Comparison of ENCODE assay signal across 19 cellular contexts in the genomic region with DNA sequence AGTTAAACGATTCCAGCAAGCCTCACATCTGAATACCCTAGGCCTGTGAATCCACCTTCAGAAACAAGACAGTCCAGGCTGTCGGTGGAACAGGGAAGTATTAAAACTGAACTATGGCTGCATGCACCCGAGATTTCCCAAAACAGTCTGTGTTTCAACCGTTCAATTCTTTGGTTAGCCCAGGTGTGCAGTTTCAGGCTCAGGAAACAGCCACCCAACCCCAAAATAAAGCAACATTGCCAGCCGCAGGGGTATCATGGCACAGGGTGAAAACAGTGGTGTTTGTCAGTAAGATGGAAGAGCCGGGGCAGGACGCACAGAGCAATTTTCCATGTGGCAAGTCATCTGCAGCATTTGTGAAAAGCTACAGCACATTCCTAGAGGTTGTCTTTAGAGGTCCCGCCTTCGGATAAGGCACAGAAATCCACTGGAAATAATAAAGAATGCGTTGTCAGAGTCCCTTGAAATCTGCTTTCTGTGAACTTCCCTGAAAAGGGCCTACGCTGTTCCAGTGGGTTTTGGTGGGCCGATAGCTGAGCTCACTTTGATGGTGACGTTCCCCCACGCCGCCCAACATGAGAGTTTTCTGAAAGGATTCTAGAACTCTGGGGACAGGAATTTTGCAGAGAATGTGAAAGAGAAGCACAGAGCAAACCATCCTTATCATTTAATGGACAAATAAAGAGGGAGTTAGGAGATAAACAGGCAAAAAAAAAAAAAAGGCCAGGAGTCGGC.
DNase-seq lines count a peak whose midpoint lies in the region; ATAC-seq and TF ChIP-seq lines count a peak whose summit lies in the region.
"Had no signal": no experiment of that assay in that cellular context is flagged by ENCODE, and none has a peak within 500 bp of the region (broad histone marks: within the 10 kb centered on the region; RNA-seq: fewer than 3 reads in every experiment).

No MANE protein-coding gene starts in this region.

- peak overlapping the region; percentile 61 for H3K4me3 Mint-ChIP-seq in activated CD4-positive, alpha-beta T cell treated with anti-CD3 and anti-CD28 coated beads, Interleukin-2, amount 10 ng/mL, durations not matched to agents 7 days and 5 days
- peak overlapping the region; percentile 68 for H3K4me3 Mint-ChIP-seq in activated CD8-positive, alpha-beta T cell treated with anti-CD3 and anti-CD28 coated beads for 36 hours
- peak overlapping the region; percentile 72 for H3K4me3 Mint-ChIP-seq in activated naive CD8-positive, alpha-beta T cell treated with anti-CD3 and anti-CD28 coated beads, Interleukin-2, amount 10 ng/mL, durations not matched to agents 7 days and 5 days
- H3K4me3 Mint-ChIP-seq: memory B cell, neural progenitor cell had no signal

- peaks cover 5% of the 10 kb centered on the region for H3K4me1 ChIP-seq in foreskin keratinocyte

- DNase-seq in activated CD4-positive, alpha-beta T cell treated with anti-CD3 and anti-CD28 coated beads, Interleukin-2, amount 10 ng/mL, durations not matched to agents 7 days and 5 days = no peak
- no peak for DNase-seq in activated CD4-positive, alpha-beta T cell treated with anti-CD3 and anti-CD28 coated beads for 1 hour
- DNase-seq in activated CD8-positive, alpha-beta T cell treated with anti-CD3 and anti-CD28 coated beads for 36 hours = peak; percentile 28
- DNase-seq in activated naive CD8-positive, alpha-beta T cell treated with anti-CD3 and anti-CD28 coated beads, Interleukin-2, amount 10 ng/mL, durations not matched to agents 7 days and 5 days = peak; percentile 32
- DNase-seq in putamen (ENCODE audit: low spot score) (peak; percentile 70), foreskin keratinocyte (no peak), SIG-M5 (lab: John Stamatoyannopoulos, UW) (no peak), NCI-H2107 treated with DMSO at 0.1 percent for 48 hours (lab: John Stamatoyannopoulos, UW; ENCODE audit: unreplicated experiment) (no peak)
- DNase-seq: central memory CD4-positive, alpha-beta T cell; DMS79; effector CD4-positive, alpha-beta T cell; HCEC 1CT; islet precursor cell; KBM-7; NCI-H524 treated with DMSO at 0.1 percent for 48 hours had no signal

- no peak overlapping the region for H3K27ac ChIP-seq in foreskin keratinocyte
- H3K27ac ChIP-seq: A549, C4-2B, neural progenitor cell had no signal

- H3K27me3 Mint-ChIP-seq in activated CD4-positive, alpha-beta T cell treated with anti-CD3 and anti-CD28 coated beads, Interleukin-2, amount 10 ng/mL, durations not matched to agents 7 days and 5 days = no peaks in the 10 kb centered on the region
- no peaks in the 10 kb centered on the region for H3K27me3 Mint-ChIP-seq in activated CD8-positive, alpha-beta T cell treated with anti-CD3 and anti-CD28 coated beads for 36 hours
- H3K27me3 Mint-ChIP-seq in activated naive CD8-positive, alpha-beta T cell treated with anti-CD3 and anti-CD28 coated beads, Interleukin-2, amount 10 ng/mL, durations not matched to agents 7 days and 5 days = no peaks in the 10 kb centered on the region
- H3K27me3 Mint-ChIP-seq: memory B cell had no signal

- POLR2A ChIA-PET in activated CD4-positive, alpha-beta T cell treated with anti-CD3 and anti-CD28 coated beads, Interleukin-2, amount 10 ng/mL, durations not matched to agents 7 days and 5 days (lab: Charles Lee) = interaction anchor here (1.4 kb wide), 1 partner anchor 85 kb away, joined by 4 read pairs; a partner anchor contains a TSS
- POLR2A ChIA-PET in activated CD8-positive, alpha-beta T cell treated with anti-CD3 and anti-CD28 coated beads for 36 hours (lab: Charles Lee) = interaction anchor here (0.8 to 7.0 kb wide), 12 partner anchors 8 to 85 kb away, joined by 3 to 50 read pairs (median 8); a partner anchor contains a TSS
- POLR2A ChIA-PET in activated naive CD8-positive, alpha-beta T cell treated with anti-CD3 and anti-CD28 coated beads, Interleukin-2, amount 10 ng/mL, durations not matched to agents 7 days and 5 days (lab: Charles Lee) = interaction anchor here (0.7 to 5.3 kb wide), 8 partner anchors 9 to 1079 kb away, joined by 3 to 49 read pairs (median 9); a partner anchor contains a TSS

- intact Hi-C loops in activated CD8-positive, alpha-beta T cell treated with anti-CD3 and anti-CD28 coated beads for 36 hours (cut with micrococcal nuclease) = loop anchor here (10.0 kb wide), 2 partner anchors 252 to 1002 kb away; no protein-coding TSS in a partner anchor

- ATAC-seq in activated CD8-positive, alpha-beta T cell treated with anti-CD3 and anti-CD28 coated beads for 36 hours = no peak
- ATAC-seq in activated naive CD8-positive, alpha-beta T cell treated with anti-CD3 and anti-CD28 coated beads, Interleukin-2, amount 10 ng/mL, durations not matched to agents 7 days and 5 days (ENCODE audit: low read depth) = no peak
- no peak for ATAC-seq in foreskin keratinocyte
- ATAC-seq: A549 had no signal

- peak overlapping the region; percentile 96 for H3K27ac Mint-ChIP-seq in activated CD4-positive, alpha-beta T cell treated with anti-CD3 and anti-CD28 coated beads, Interleukin-2, amount 10 ng/mL, durations not matched to agents 7 days and 5 days
- peak overlapping the region; percentile 94 for H3K27ac Mint-ChIP-seq in activated CD8-positive, alpha-beta T cell treated with anti-CD3 and anti-CD28 coated beads for 36 hours
- peak overlapping the region; percentile 95 for H3K27ac Mint-ChIP-seq in activated naive CD8-positive, alpha-beta T cell treated with anti-CD3 and anti-CD28 coated beads, Interleukin-2, amount 10 ng/mL, durations not matched to agents 7 days and 5 days
- H3K27ac Mint-ChIP-seq: memory B cell, neural progenitor cell had no signal

- CTCF ChIA-PET in activated CD4-positive, alpha-beta T cell treated with anti-CD3 and anti-CD28 coated beads, Interleukin-2, amount 10 ng/mL, durations not matched to agents 7 days and 5 days (lab: Charles Lee) = interaction anchor here (0.6 to 3.3 kb wide), 6 partner anchors 8 to 985 kb away, joined by 3 to 18 read pairs (median 4); a partner anchor contains a TSS
- CTCF ChIA-PET in activated CD8-positive, alpha-beta T cell treated with anti-CD3 and anti-CD28 coated beads for 36 hours (lab: Charles Lee) = interaction anchor here (0.9 to 3.6 kb wide), 9 partner anchors 19 to 85 kb away, joined by 3 to 27 read pairs (median 4); a partner anchor contains a TSS

- H3K9me3 Mint-ChIP-seq in activated CD4-positive, alpha-beta T cell treated with anti-CD3 and anti-CD28 coated beads, Interleukin-2, amount 10 ng/mL, durations not matched to agents 7 days and 5 days = no peaks in the 10 kb centered on the region
- H3K9me3 Mint-ChIP-seq in activated CD8-positive, alpha-beta T cell treated with anti-CD3 and anti-CD28 coated beads for 36 hours = no peaks in the 10 kb centered on the region
- H3K9me3 Mint-ChIP-seq in activated naive CD8-positive, alpha-beta T cell treated with anti-CD3 and anti-CD28 coated beads, Interleukin-2, amount 10 ng/mL, durations not matched to agents 7 days and 5 days = no peaks in the 10 kb centered on the region
- H3K9me3 Mint-ChIP-seq: memory B cell, neural progenitor cell had no signal

- H3K27me3 ChIP-seq in foreskin keratinocyte = no peaks in the 10 kb centered on the region
- H3K27me3 ChIP-seq: neural progenitor cell had no signal

- peaks cover 94% of the 10 kb centered on the region for H3K4me1 Mint-ChIP-seq in activated CD4-positive, alpha-beta T cell treated with anti-CD3 and anti-CD28 coated beads, Interleukin-2, amount 10 ng/mL, durations not matched to agents 7 days and 5 days
- H3K4me1 Mint-ChIP-seq in activated CD8-positive, alpha-beta T cell treated with anti-CD3 and anti-CD28 coated beads for 36 hours (ENCODE audit: low read depth) = peaks cover 86% of the 10 kb centered on the region
- peaks cover 90% of the 10 kb centered on the region for H3K4me1 Mint-ChIP-seq in activated naive CD8-positive, alpha-beta T cell treated with anti-CD3 and anti-CD28 coated beads, Interleukin-2, amount 10 ng/mL, durations not matched to agents 7 days and 5 days
- H3K4me1 Mint-ChIP-seq: memory B cell had no signal

- no peak for TF ChIP-seq CTCF in activated CD8-positive, alpha-beta T cell treated with anti-CD3 and anti-CD28 coated beads for 36 hours (IDR thresholded peaks at IDR 0.05)
- no peak for TF ChIP-seq CTCF in foreskin keratinocyte (conservative IDR thresholded peaks at IDR 0.05)

- peaks cover 68% of the 10 kb centered on the region for H3K36me3 Mint-ChIP-seq in activated CD4-positive, alpha-beta T cell treated with anti-CD3 and anti-CD28 coated beads, Interleukin-2, amount 10 ng/mL, durations not matched to agents 7 days and 5 days (ENCODE audit: low read depth)
- peaks cover 49% of the 10 kb centered on the region for H3K36me3 Mint-ChIP-seq in activated CD8-positive, alpha-beta T cell treated with anti-CD3 and anti-CD28 coated beads for 36 hours (ENCODE audit: low read depth)
- H3K36me3 Mint-ChIP-seq in activated naive CD8-positive, alpha-beta T cell treated with anti-CD3 and anti-CD28 coated beads, Interleukin-2, amount 10 ng/mL, durations not matched to agents 7 days and 5 days = peaks cover 16% of the 10 kb centered on the region
- H3K36me3 Mint-ChIP-seq: memory B cell had no signal

Comparison
In these comparisons a context has a peak if more than half of its experiments do, and no peak if none do; other contexts are left out.
1. DNase-seq: peak in activated CD8-positive, alpha-beta T cell treated with anti-CD3 and anti-CD28 coated beads for 36 hours (single experiment), activated naive CD8-positive, alpha-beta T cell treated with anti-CD3 and anti-CD28 coated beads, Interleukin-2, amount 10 ng/mL, durations not matched to agents 7 days and 5 days (single experiment) and putamen (single experiment); none in activated CD4-positive, alpha-beta T cell treated with anti-CD3 and anti-CD28 coated beads, Interleukin-2, amount 10 ng/mL, durations not matched to agents 7 days and 5 days (single experiment), activated CD4-positive, alpha-beta T cell treated with anti-CD3 and anti-CD28 coated beads for 1 hour (single experiment), foreskin keratinocyte (0 of 2), SIG-M5 (single experiment) and NCI-H2107 treated with DMSO at 0.1 percent for 48 hours (single experiment).
2. Peak in every context shown above with its lines, with median percentiles within 50 percentile points of each other: H3K27ac Mint-ChIP-seq and H3K4me3 Mint-ChIP-seq.